In the genomic region with DNA sequence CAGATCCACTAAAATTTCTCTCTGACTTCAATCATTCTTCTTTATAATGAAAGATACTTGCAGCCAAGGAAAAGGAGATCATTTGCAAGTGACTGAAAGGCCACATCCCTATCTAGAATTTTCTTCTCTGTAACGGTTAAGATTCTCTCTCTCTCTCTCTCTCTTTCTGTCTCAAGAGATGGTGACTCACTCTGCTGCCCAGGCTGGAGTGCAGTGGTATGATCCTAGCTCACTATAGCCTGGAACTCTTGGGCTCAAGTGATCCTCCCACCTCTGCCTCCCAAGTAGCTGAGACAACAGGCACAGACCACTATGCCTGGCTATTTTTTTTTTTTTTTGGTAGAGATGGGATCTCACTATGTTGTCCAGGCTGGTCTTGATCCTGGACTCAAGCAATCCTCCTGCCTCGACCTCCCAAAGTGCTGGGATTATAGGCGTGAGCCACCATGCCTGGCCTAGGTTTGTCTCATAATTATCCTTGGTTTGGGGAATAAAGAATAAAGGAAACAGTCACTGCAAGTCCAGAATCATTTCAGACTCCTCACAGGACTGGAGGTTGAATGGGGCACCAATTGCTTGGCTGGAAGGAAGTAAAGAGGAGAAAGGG, we compare ENCODE assay signal across 1 cellular context.
TF ChIP-seq lines count a peak whose summit lies in the region.

No MANE protein-coding gene starts in this region.

TF ChIP-seq in GM23338, 12 proteins besides CTCF, POLR2A, EP300 and RAD21 (continued from another document):
- TF ChIP-seq, protein P1, sequence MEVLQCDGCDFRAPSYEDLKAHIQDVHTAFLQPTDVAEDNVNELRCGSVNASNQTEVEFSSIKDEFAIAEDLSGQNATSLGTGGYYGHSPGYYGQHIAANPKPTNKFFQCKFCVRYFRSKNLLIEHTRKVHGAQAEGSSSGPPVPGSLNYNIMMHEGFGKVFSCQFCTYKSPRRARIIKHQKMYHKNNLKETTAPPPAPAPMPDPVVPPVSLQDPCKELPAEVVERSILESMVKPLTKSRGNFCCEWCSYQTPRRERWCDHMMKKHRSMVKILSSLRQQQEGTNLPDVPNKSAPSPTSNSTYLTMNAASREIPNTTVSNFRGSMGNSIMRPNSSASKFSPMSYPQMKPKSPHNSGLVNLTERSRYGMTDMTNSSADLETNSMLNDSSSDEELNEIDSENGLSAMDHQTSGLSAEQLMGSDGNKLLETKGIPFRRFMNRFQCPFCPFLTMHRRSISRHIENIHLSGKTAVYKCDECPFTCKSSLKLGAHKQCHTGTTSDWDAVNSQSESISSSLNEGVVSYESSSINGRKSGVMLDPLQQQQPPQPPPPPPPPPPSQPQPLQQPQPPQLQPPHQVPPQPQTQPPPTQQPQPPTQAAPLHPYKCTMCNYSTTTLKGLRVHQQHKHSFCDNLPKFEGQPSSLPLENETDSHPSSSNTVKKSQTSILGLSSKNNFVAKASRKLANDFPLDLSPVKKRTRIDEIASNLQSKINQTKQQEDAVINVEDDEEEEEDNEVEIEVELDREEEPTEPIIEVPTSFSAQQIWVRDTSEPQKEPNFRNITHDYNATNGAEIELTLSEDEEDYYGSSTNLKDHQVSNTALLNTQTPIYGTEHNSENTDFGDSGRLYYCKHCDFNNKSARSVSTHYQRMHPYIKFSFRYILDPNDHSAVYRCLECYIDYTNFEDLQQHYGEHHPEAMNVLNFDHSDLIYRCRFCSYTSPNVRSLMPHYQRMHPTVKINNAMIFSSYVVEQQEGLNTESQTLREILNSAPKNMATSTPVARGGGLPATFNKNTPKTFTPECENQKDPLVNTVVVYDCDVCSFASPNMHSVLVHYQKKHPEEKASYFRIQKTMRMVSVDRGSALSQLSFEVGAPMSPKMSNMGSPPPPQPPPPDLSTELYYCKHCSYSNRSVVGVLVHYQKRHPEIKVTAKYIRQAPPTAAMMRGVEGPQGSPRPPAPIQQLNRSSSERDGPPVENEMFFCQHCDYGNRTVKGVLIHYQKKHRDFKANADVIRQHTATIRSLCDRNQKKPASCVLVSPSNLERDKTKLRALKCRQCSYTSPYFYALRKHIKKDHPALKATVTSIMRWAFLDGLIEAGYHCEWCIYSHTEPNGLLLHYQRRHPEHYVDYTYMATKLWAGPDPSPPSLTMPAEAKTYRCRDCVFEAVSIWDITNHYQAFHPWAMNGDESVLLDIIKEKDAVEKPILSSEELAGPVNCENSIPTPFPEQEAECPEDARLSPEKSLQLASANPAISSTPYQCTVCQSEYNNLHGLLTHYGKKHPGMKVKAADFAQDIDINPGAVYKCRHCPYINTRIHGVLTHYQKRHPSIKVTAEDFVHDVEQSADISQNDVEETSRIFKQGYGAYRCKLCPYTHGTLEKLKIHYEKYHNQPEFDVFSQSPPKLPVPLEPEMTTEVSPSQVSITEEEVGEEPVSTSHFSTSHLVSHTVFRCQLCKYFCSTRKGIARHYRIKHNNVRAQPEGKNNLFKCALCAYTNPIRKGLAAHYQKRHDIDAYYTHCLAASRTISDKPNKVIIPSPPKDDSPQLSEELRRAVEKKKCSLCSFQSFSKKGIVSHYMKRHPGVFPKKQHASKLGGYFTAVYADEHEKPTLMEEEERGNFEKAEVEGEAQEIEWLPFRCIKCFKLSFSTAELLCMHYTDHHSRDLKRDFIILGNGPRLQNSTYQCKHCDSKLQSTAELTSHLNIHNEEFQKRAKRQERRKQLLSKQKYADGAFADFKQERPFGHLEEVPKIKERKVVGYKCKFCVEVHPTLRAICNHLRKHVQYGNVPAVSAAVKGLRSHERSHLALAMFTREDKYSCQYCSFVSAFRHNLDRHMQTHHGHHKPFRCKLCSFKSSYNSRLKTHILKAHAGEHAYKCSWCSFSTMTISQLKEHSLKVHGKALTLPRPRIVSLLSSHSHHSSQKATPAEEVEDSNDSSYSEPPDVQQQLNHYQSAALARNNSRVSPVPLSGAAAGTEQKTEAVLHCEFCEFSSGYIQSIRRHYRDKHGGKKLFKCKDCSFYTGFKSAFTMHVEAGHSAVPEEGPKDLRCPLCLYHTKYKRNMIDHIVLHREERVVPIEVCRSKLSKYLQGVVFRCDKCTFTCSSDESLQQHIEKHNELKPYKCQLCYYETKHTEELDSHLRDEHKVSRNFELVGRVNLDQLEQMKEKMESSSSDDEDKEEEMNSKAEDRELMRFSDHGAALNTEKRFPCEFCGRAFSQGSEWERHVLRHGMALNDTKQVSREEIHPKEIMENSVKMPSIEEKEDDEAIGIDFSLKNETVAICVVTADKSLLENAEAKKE (CRISPR knock-in tag; IDR thresholded peaks at IDR 0.05), result no peak
- TF ChIP-seq EZH2 (IDR thresholded peaks at IDR 0.05; ENCODE audit: low read depth, unreplicated experiment) (no peak), STAT1 (IDR thresholded peaks at IDR 0.05; ENCODE audit: unreplicated experiment) (no peak), NANOG (IDR thresholded peaks at IDR 0.05; ENCODE audit: borderline replicate concordance) (no peak)
